Comparison of ENCODE assay signal across 19 cellular contexts in the genomic region with DNA sequence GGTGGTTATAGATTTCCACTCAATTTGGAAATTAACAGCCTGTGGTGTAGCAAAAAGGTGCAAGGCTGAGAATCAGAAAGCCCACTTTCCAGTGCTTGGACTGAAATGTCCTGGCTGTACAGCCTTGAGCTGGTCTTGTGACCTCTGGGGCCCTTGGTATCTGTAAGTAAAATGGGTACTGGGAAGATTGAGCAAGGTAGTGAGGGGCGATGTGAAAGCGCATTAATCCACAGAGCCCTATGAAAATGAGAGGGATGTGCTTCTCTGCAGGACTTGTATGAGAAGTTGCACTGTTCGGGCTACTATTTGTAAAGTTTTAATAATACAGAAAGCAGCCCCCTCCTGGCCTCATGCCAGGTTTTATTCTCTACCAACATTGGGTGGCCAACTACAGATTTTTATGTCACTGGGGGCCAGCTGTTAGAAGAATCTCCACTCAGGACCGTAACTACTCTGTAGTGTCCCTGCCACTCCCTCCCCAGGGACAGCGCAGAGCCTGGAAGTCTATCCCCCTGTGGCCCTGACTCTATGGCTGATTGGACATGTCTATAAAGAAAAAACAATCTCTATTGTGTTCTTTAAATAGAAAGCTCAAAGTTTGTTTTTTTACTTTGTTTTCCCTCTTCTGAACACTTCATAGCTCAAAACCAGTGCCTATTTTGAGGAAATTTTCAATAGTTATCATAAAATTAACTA.
DNase-seq lines count a peak whose midpoint lies in the region; ATAC-seq, FAIRE-seq and TF ChIP-seq lines count a peak whose summit lies in the region.
"Had no signal": no experiment of that assay in that cellular context is flagged by ENCODE, and none has a peak within 500 bp of the region (broad histone marks: within the 10 kb centered on the region; RNA-seq: fewer than 3 reads in every experiment).

No MANE protein-coding gene starts in this region.

- H3K4me3 ChIP-seq in BLaER1 = no peak overlapping the region
- H3K4me3 ChIP-seq in Loucy (ENCODE audit: low read length, poor library complexity, severe bottlenecking) = peak overlapping the region; percentile 64
- H3K4me3 ChIP-seq in GM12878 = no peak overlapping the region
- H3K4me3 ChIP-seq: SJCRH30 had no signal

- ATAC-seq in GM12878 (peak; percentile 5), HG02571 (IDR thresholded peaks at IDR 0.05; ENCODE audit: unreplicated experiment) (no peak)
- ATAC-seq: PC-3 had no signal

- H2AFZ ChIP-seq in Loucy (ENCODE audit: low read length) (no peak overlapping the region), GM12878 (ENCODE audit: control insufficient read depth, low read depth, low read length) (no peak overlapping the region)

- no TSS peak for BruUV-seq in GM12878 (replicated peaks; lab: Mats Ljungman, UMichigan)

- H3K4me1 ChIP-seq in BLaER1 = peaks cover 92% of the 10 kb centered on the region
- H3K4me1 ChIP-seq in Loucy (ENCODE audit: insufficient read depth, low read length, poor library complexity, severe bottlenecking) = peaks cover 93% of the 10 kb centered on the region
- H3K4me1 ChIP-seq in GM12878 (ENCODE audit: control insufficient read depth, insufficient read depth, low read length) = peaks cover 42% of the 10 kb centered on the region

- DNase-seq in GM12878 (ENCODE audit: low read depth, low spot score) (no peak), HuH-7.5 (ENCODE audit: low spot score) (no peak), immature natural killer cell (no peak)
- DNase-seq: CD8-positive, alpha-beta memory T cell; DMS79 treated with DMSO at 0.1 percent for 48 hours; GDM1; Kasumi-1; NCI-H187; NCI-H526 treated with DMSO at 0.1 percent for 48 hours; NK-92 treated with Interleukin-12 subunit alpha and Interleukin-12 subunit beta, amount 100 ng/mL, for 24 hours; PC-3 had no signal

- peak overlapping the region; percentile 36; the same call in 1 of the 2 replicates for H3K27ac ChIP-seq in BLaER1
- peak overlapping the region; percentile 83; the same call in 1 of the 2 replicates for H3K27ac ChIP-seq in C4-2B
- no peak overlapping the region for H3K27ac ChIP-seq in GM12878 (ENCODE audit: control insufficient read depth, insufficient read depth)
- H3K27ac ChIP-seq: RWPE1, SJCRH30 had no signal

- H3K4me1 Mint-ChIP-seq in immature natural killer cell = peaks cover 51 to 59% of the 10 kb centered on the region in 2 donors

- no peak for TF ChIP-seq CTCF in C4-2B (conservative IDR thresholded peaks at IDR 0.05)
- no peak for TF ChIP-seq CTCF in Loucy (conservative IDR thresholded peaks at IDR 0.05; ENCODE audit: low read length)
- TF ChIP-seq CTCF in GM12878 (IDR thresholded peaks at IDR 0.05 in 2 of 3, conservative IDR thresholded peaks at IDR 0.05 in 1 of 3; ENCODE audit: control insufficient read depth in 2 of 3, extremely low read depth in 1 of 3, insufficient read depth in 1 of 3, low read depth in 3 of 3, low read length in 3 of 3) = no peak

- H4K20me1 ChIP-seq in BLaER1 (no peaks in the 10 kb centered on the region), Loucy (ENCODE audit: insufficient read depth, low read length, poor library complexity, severe bottlenecking) (no peaks in the 10 kb centered on the region), GM12878 (ENCODE audit: control insufficient read depth, insufficient read depth) (no peaks in the 10 kb centered on the region)

- H3K9ac ChIP-seq in BLaER1 (no peak overlapping the region; the same call in 1 of the 2 replicates), Loucy (ENCODE audit: low read depth, low read length, poor library complexity, severe bottlenecking) (peak overlapping the region; percentile 64), GM12878 (ENCODE audit: control insufficient read depth, insufficient read depth, low read length) (no peak overlapping the region)

- in situ Hi-C loops in GM12878 (cut with MboI) = no loop called here

- H3K4me2 ChIP-seq in BLaER1 = peak overlapping the region; percentile 91
- H3K4me2 ChIP-seq in Loucy (ENCODE audit: low read depth, low read length, poor library complexity, severe bottlenecking) = peak overlapping the region; percentile 80
- no peak overlapping the region; the same call in 1 of the 2 replicates for H3K4me2 ChIP-seq in GM12878 (ENCODE audit: control insufficient read depth, insufficient read depth)

- FAIRE-seq in GM12878 (lab: Jason Lieb, UNC) = no peak
- FAIRE-seq: H1 had no signal

- RAD21 ChIA-PET in GM12878 (lab: Charles Lee; ENCODE audit: unreplicated experiment) = interaction anchor here (1.1 to 16.8 kb wide), 10 partner anchors 8 to 453 kb away, joined by 3 to 521 read pairs (median 23); no protein-coding TSS in a partner anchor

- POLR2A ChIA-PET in GM12878 (lab: Charles Lee) = interaction anchor here (0.5 to 14.3 kb wide), 13 partner anchors 7 to 1860 kb away, joined by 3 to 298 read pairs (median 6); no protein-coding TSS in a partner anchor

- no peaks in the 10 kb centered on the region for H3K36me3 Mint-ChIP-seq in immature natural killer cell

- H3K27ac Mint-ChIP-seq in immature natural killer cell = peak overlapping the region in 1 of 6 donors; percentile 49
- H3K27ac Mint-ChIP-seq: B cell had no signal

- peaks cover 5% of the 10 kb centered on the region for H3F3A ChIP-seq in Loucy (ENCODE audit: low read depth)

- no peaks in the 10 kb centered on the region for H3K9me3 ChIP-seq in BLaER1
- no peaks in the 10 kb centered on the region for H3K9me3 ChIP-seq in Loucy (ENCODE audit: insufficient read depth, low read depth, low read length)
- H3K9me3 ChIP-seq in GM12878 (replicated peaks; ENCODE audit: control insufficient read depth, insufficient read depth, low read length) = peaks cover 3% of the 10 kb centered on the region; the same call in 2 of the 3 replicates
- H3K9me3 ChIP-seq: SJCRH30 had no signal

- no peaks in the 10 kb centered on the region for H3K27me3 ChIP-seq in BLaER1
- H3K27me3 ChIP-seq in Loucy (ENCODE audit: insufficient read depth, low read length, poor library complexity, severe bottlenecking) = no peaks in the 10 kb centered on the region
- H3K27me3 ChIP-seq in GM12878 (replicated peaks in 1 of 2; ENCODE audit: control insufficient read depth in 2 of 2, insufficient read depth in 2 of 2, low read length in 1 of 2) = no peaks in the 10 kb centered on the region
- H3K27me3 ChIP-seq: SJCRH30 had no signal

- no peak overlapping the region for H3K4me3 Mint-ChIP-seq in immature natural killer cell
- H3K4me3 Mint-ChIP-seq: B cell; CD8-positive, alpha-beta memory T cell had no signal

- no peaks in the 10 kb centered on the region for H3K9me2 ChIP-seq in Loucy (replicated peaks; ENCODE audit: low read depth, low read length)

- WGBS in GM12878 (ENCODE audit: insufficient coverage, insufficient replicate concordance, low lambda C conversion rate, missing lambda C conversion rate) = 98% methylated on average over 5 of the region's 5 CpGs

- no peak for TF ChIP-seq EP300 in GM12878 (IDR thresholded peaks at IDR 0.05; ENCODE audit: borderline replicate concordance in 1 of 2, control insufficient read depth in 1 of 2, low read depth in 2 of 2, low read length in 2 of 2)

- H3K9me3 Mint-ChIP-seq in immature natural killer cell = no peaks in the 10 kb centered on the region
- H3K9me3 Mint-ChIP-seq: CD8-positive, alpha-beta memory T cell had no signal

- intact Hi-C loops in GM12878 (cut with micrococcal nuclease; ENCODE audit: unreplicated experiment) = no loop called here

- H3K36me3 ChIP-seq in BLaER1 (no peaks in the 10 kb centered on the region), Loucy (ENCODE audit: insufficient read depth, low read length) (no peaks in the 10 kb centered on the region), GM12878 (ENCODE audit: control insufficient read depth in 2 of 2, insufficient read depth in 2 of 2, low read length in 1 of 2) (no peaks in the 10 kb centered on the region)
- H3K36me3 ChIP-seq: SJCRH30 had no signal

- SMC1A ChIA-PET in GM12878 (lab: Charles Lee; ENCODE audit: uncharacterized antibody, unreplicated experiment) = interaction anchor here (0.8 to 17.7 kb wide), 14 partner anchors 7 to 454 kb away, joined by 3 to 1060 read pairs (median 4); no protein-coding TSS in a partner anchor

- CTCF ChIA-PET in GM12878 (lab: Yijun Ruan, JAX) = interaction anchor here (1.3 to 10.5 kb wide), 8 partner anchors 7 to 369 kb away, joined by 3 to 174 read pairs (median 18); no protein-coding TSS in a partner anchor

- peaks cover 1 to 7% (median 3%) of the 10 kb centered on the region in 3 donors for H3K27me3 Mint-ChIP-seq in immature natural killer cell (ENCODE audit: low read depth in 3 of 3)
- H3K27me3 Mint-ChIP-seq: B cell had no signal

- no peaks in the 10 kb centered on the region for H3K79me2 ChIP-seq in Loucy (ENCODE audit: insufficient read depth, low read length)
- H3K79me2 ChIP-seq in GM12878 (ENCODE audit: control insufficient read depth, insufficient read depth, low read length) = no peaks in the 10 kb centered on the region

- TF ChIP-seq RAD21 in GM12878 (IDR thresholded peaks at IDR 0.05; ENCODE audit: insufficient read depth, low read depth, low read length) = no peak

- no peak for TF ChIP-seq POLR2A in GM12878 (IDR thresholded peaks at IDR 0.05; ENCODE audit: low read depth, low read length)

TF ChIP-seq in GM12878, 131 proteins besides CTCF, POLR2A, EP300 and RAD21 (continues in another document):
- TF ChIP-seq MEF2B (IDR thresholded peaks at IDR 0.05; ENCODE audit: partially characterized antibody, poor library complexity, severe bottlenecking) = peak; percentile 67
